Comparison of ENCODE assay signal across 9 cellular contexts in genomic region chr1:59150537-59151386, GRCh38.
DNase-seq lines count a peak whose midpoint lies in the region; ATAC-seq and TF ChIP-seq lines count a peak whose summit lies in the region.
"Had no signal": no experiment of that assay in that cellular context is flagged by ENCODE, and none has a peak within 500 bp of the region (broad histone marks: within the 10 kb centered on the region; RNA-seq: fewer than 3 reads in every experiment).

No MANE protein-coding gene starts in this region.

- no peak for TF ChIP-seq CTCF in AG09309 (IDR thresholded peaks at IDR 0.05; ENCODE audit: control insufficient read depth, insufficient read depth, low read depth, low read length, missing control alignments)

- H3K36me3 ChIP-seq in endocrine pancreas (ENCODE audit: control insufficient read depth, insufficient read depth, low read length) = no peaks in the 10 kb centered on the region
- H3K36me3 ChIP-seq in mucosa of rectum (ENCODE audit: control insufficient read depth in 2 of 2, insufficient read depth in 2 of 2, low read length in 2 of 2) = no peaks in the 10 kb centered on the region

- H3K4me3 ChIP-seq in AG09309 (ENCODE audit: control insufficient read depth, low read depth, low read length) (peak overlapping the region; percentile 13; the same call in 1 of the 2 replicates), endocrine pancreas (ENCODE audit: control insufficient read depth, insufficient read depth, low read length) (peak overlapping the region; percentile 33), mucosa of rectum (ENCODE audit: low read length in 2 of 2) (no peak overlapping the region)

- peak; percentile 42 for ATAC-seq in GM18867 (IDR thresholded peaks at IDR 0.05; ENCODE audit: unreplicated experiment)
- peak; percentile 67 for ATAC-seq in HG03045 (IDR thresholded peaks at IDR 0.05; ENCODE audit: unreplicated experiment)
- ATAC-seq: naive thymus-derived CD4-positive, alpha-beta T cell had no signal

- peak overlapping the region; percentile 34 to 67 for H3K27ac ChIP-seq in mucosa of rectum (ENCODE audit: low read depth in 2 of 2, low read length in 2 of 2)

- DNase-seq in AG09309 (ENCODE audit: low read depth) (peak; percentile 98), RKO (ENCODE audit: low spot score) (peak; percentile 99), ecto neural progenitor cell (ENCODE audit: low spot score) (no peak), UCSD-AML1 (lab: John Stamatoyannopoulos, UW; ENCODE audit: unreplicated experiment) (no peak)

- no peak overlapping the region for H3K9ac ChIP-seq in endocrine pancreas (ENCODE audit: control insufficient read depth, insufficient read depth, low read length)
- H3K9ac ChIP-seq in mucosa of rectum (ENCODE audit: low read depth in 1 of 2, low read length in 2 of 2) = no peak overlapping the region

- H3K4me1 ChIP-seq in endocrine pancreas (ENCODE audit: control insufficient read depth, insufficient read depth, low read length) (peaks cover 5% of the 10 kb centered on the region), mucosa of rectum (ENCODE audit: control insufficient read depth in 2 of 2, insufficient read depth in 2 of 2, low read length in 2 of 2) (peaks cover 5 to 10% of the 10 kb centered on the region in 2 donors)

- H3K27me3 ChIP-seq in endocrine pancreas (ENCODE audit: control insufficient read depth, insufficient read depth, low read length) (no peaks in the 10 kb centered on the region), mucosa of rectum (ENCODE audit: control insufficient read depth in 2 of 2, insufficient read depth in 2 of 2, low read length in 2 of 2) (no peaks in the 10 kb centered on the region)

- H3K9me3 ChIP-seq in endocrine pancreas (ENCODE audit: control insufficient read depth, low read length) (no peaks in the 10 kb centered on the region), mucosa of rectum (ENCODE audit: control insufficient read depth in 2 of 2, low read length in 2 of 2) (no peaks in the 10 kb centered on the region)

Comparison
In these comparisons a context has a peak if more than half of its experiments do, and no peak if none do; other contexts are left out.
1. DNase-seq: peak in AG09309 (single experiment) and RKO (single experiment); none in ecto neural progenitor cell (single experiment) and UCSD-AML1 (single experiment).
2. H3K4me3 ChIP-seq: peak in AG09309 (single experiment) and endocrine pancreas (single experiment); none in mucosa of rectum (0 of 2).